Comparison of ENCODE assay signal across 28 cellular contexts in the genomic region with DNA sequence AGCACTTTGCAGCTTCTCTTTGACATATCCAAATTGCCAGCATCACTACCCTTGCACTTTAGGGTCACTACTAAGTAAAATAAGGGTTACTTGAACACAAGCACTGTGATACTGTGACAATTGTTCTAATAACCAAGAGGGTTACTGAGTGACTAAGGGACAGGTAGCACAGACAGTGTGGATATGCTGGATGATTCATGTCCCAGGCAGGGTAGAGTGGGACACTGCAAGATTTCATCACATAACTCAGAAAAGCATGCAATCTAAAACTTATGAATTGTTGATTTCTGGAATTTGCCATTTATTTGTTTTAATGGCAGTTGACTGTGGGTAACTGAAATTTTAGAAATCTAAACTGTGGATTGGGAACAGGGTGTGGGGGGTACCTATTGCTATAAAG.
DNase-seq lines count a peak whose midpoint lies in the region; TF ChIP-seq lines count a peak whose summit lies in the region.
"Had no signal": no experiment of that assay in that cellular context is flagged by ENCODE, and none has a peak within 500 bp of the region (broad histone marks: within the 10 kb centered on the region; RNA-seq: fewer than 3 reads in every experiment).

No MANE protein-coding gene starts in this region.

- peaks cover 6% of the 10 kb centered on the region for H3K9me3 Mint-ChIP-seq in activated CD4-positive, alpha-beta memory T cell treated with anti-CD3 and anti-CD28 coated beads, Interleukin-2, amount 10 ng/mL, durations not matched to agents 7 days and 5 days
- H3K9me3 Mint-ChIP-seq: activated CD4-positive, alpha-beta memory T cell treated with anti-CD3 and anti-CD28 coated beads for 36 hours; GM23338 had no signal

- H3K4me2 ChIP-seq in mesendoderm (ENCODE audit: low read length) = no peak overlapping the region
- H3K4me2 ChIP-seq: GM23338 had no signal

- POLR2A ChIA-PET in activated CD4-positive, alpha-beta memory T cell treated with anti-CD3 and anti-CD28 coated beads, Interleukin-2, amount 10 ng/mL, durations not matched to agents 7 days and 5 days (lab: Charles Lee) = no interaction called here

- no peak overlapping the region for H3K56ac ChIP-seq in mesendoderm (ENCODE audit: low read length)

- intact Hi-C loops in tibial artery (cut with DNase I; ENCODE audit: low total_unique reads) = no loop called here

- no peak overlapping the region for H3K18ac ChIP-seq in mesendoderm (ENCODE audit: low read length)

- H2BK15ac ChIP-seq in mesendoderm (replicated peaks; ENCODE audit: low read depth) = no peak overlapping the region

- no peak overlapping the region for H3K4ac ChIP-seq in mesendoderm (ENCODE audit: low read depth, low read length)

- no peaks in the 10 kb centered on the region for H3K79me1 ChIP-seq in mesendoderm (ENCODE audit: low read length)

- no peak overlapping the region for H3K23ac ChIP-seq in mesendoderm (ENCODE audit: low read length)

- no peaks in the 10 kb centered on the region for H3K27me3 ChIP-seq in mesendoderm (ENCODE audit: insufficient read depth, low read length, poor library complexity)
- no peaks in the 10 kb centered on the region for H3K27me3 ChIP-seq in tibial artery
- H3K27me3 ChIP-seq: heart left ventricle, pancreas, SJSA1, spleen, upper lobe of right lung had no signal

- H3K4me1 ChIP-seq in mesendoderm (ENCODE audit: control insufficient read depth, low read depth, low read length) (peaks cover 6% of the 10 kb centered on the region), tibial artery (peaks cover 0 to 7% (median 0%) of the 10 kb centered on the region in 4 donors)
- H3K4me1 ChIP-seq: SJSA1, spleen had no signal

- no peak overlapping the region for H3K27ac Mint-ChIP-seq in activated CD4-positive, alpha-beta memory T cell treated with anti-CD3 and anti-CD28 coated beads, Interleukin-2, amount 10 ng/mL, durations not matched to agents 7 days and 5 days
- H3K27ac Mint-ChIP-seq: activated CD4-positive, alpha-beta memory T cell treated with anti-CD3 and anti-CD28 coated beads for 36 hours had no signal

- no peak overlapping the region for H2BK5ac ChIP-seq in mesendoderm (ENCODE audit: low read length)

- H2BK120ac ChIP-seq in mesendoderm (ENCODE audit: low read depth, low read length) = peak overlapping the region; percentile 54

- no peak overlapping the region for H3K9ac ChIP-seq in mesendoderm (ENCODE audit: low read length)

- no peaks in the 10 kb centered on the region for H3K9me3 ChIP-seq in tibial artery
- H3K9me3 ChIP-seq: pancreas, SJSA1, upper lobe of right lung had no signal

- no peak overlapping the region for H3K4me3 Mint-ChIP-seq in activated CD4-positive, alpha-beta memory T cell treated with anti-CD3 and anti-CD28 coated beads, Interleukin-2, amount 10 ng/mL, durations not matched to agents 7 days and 5 days
- H3K4me3 Mint-ChIP-seq: activated CD4-positive, alpha-beta memory T cell treated with anti-CD3 and anti-CD28 coated beads for 36 hours; central memory CD8-positive, alpha-beta T cell; GM23338 had no signal

- no peaks in the 10 kb centered on the region for H3K36me3 Mint-ChIP-seq in activated CD4-positive, alpha-beta memory T cell treated with anti-CD3 and anti-CD28 coated beads, Interleukin-2, amount 10 ng/mL, durations not matched to agents 7 days and 5 days (ENCODE audit: low read depth)
- H3K36me3 Mint-ChIP-seq: activated CD4-positive, alpha-beta memory T cell treated with anti-CD3 and anti-CD28 coated beads for 36 hours had no signal

- H3K36me3 ChIP-seq in mesendoderm (ENCODE audit: control insufficient read depth, insufficient read depth, low read length) (no peaks in the 10 kb centered on the region), tibial artery (no peaks in the 10 kb centered on the region)
- H3K36me3 ChIP-seq: heart left ventricle, pancreas, SJSA1, spleen, upper lobe of right lung had no signal

- H3K27me3 Mint-ChIP-seq in activated CD4-positive, alpha-beta memory T cell treated with anti-CD3 and anti-CD28 coated beads, Interleukin-2, amount 10 ng/mL, durations not matched to agents 7 days and 5 days = peaks cover 3% of the 10 kb centered on the region
- H3K27me3 Mint-ChIP-seq: activated CD4-positive, alpha-beta memory T cell treated with anti-CD3 and anti-CD28 coated beads for 36 hours; central memory CD8-positive, alpha-beta T cell had no signal

- no peak overlapping the region for H4K5ac ChIP-seq in mesendoderm (ENCODE audit: low read length)

- H4K8ac ChIP-seq in mesendoderm (ENCODE audit: low read depth, low read length) = no peak overlapping the region

- DNase-seq in EL (peak; percentile 41), M059J (ENCODE audit: low read depth) (peak; percentile 55), epithelial cell of esophagus (ENCODE audit: low read depth) (peak; percentile 62), mesendoderm (no peak), anterior cingulate cortex (lab: John Stamatoyannopoulos, UW) (no peak), tibial artery (no peak), MV-4-11 (lab: John Stamatoyannopoulos, UW) (no peak)
- no peak for DNase-seq in activated CD4-positive, alpha-beta memory T cell treated with anti-CD3 and anti-CD28 coated beads, Interleukin-2, amount 10 ng/mL, durations not matched to agents 7 days and 5 days
- DNase-seq: activated CD4-positive, alpha-beta memory T cell treated with anti-CD3 and anti-CD28 coated beads for 36 hours; activated CD8-positive, alpha-beta memory T cell treated with anti-CD3 and anti-CD28 coated beads, Interleukin-2, amount 50 U/mL, for 48 hours; activated naive CD4-positive, alpha-beta T cell treated with anti-CD3 and anti-CD28 coated beads, Interleukin-2, amount 50 U/mL, for 16 hours; aorta; DND-41; heart left ventricle; left cardiac atrium; NCI-H2029; NCI-H526; NK-92 treated with Interleukin-12 subunit alpha and Interleukin-12 subunit beta, amount 100 ng/mL, for 24 hours; pancreas; right cardiac atrium; spleen; stimulated activated CD4-positive, alpha-beta T cell treated with anti-CD3 and anti-CD28 coated beads, Interleukin-4, amount 100 ng/mL, for 1 hour; substantia nigra; upper lobe of right lung had no signal

- no peak for TF ChIP-seq CTCF in epithelial cell of esophagus (IDR thresholded peaks at IDR 0.05; ENCODE audit: insufficient read depth, low read depth, low read length, missing control alignments)
- TF ChIP-seq CTCF in tibial artery (IDR thresholded peaks at IDR 0.05) = no peak

- H3K4me1 Mint-ChIP-seq in activated CD4-positive, alpha-beta memory T cell treated with anti-CD3 and anti-CD28 coated beads, Interleukin-2, amount 10 ng/mL, durations not matched to agents 7 days and 5 days = no peaks in the 10 kb centered on the region
- H3K4me1 Mint-ChIP-seq: central memory CD8-positive, alpha-beta T cell had no signal

- H3K4me3 ChIP-seq in epithelial cell of esophagus (ENCODE audit: low read length) (no peak overlapping the region), mesendoderm (ENCODE audit: low read length) (no peak overlapping the region), tibial artery (no peak overlapping the region)
- H3K4me3 ChIP-seq: GM23338, heart left ventricle, pancreas, SJSA1, spleen, upper lobe of right lung had no signal

- no peak overlapping the region for H3K27ac ChIP-seq in mesendoderm (ENCODE audit: low read depth, low read length)
- H3K27ac ChIP-seq in tibial artery = no peak overlapping the region
- H3K27ac ChIP-seq: C4-2B, heart left ventricle, SJSA1, spleen, upper lobe of right lung had no signal

- CTCF ChIA-PET in activated CD4-positive, alpha-beta memory T cell treated with anti-CD3 and anti-CD28 coated beads, Interleukin-2, amount 10 ng/mL, durations not matched to agents 7 days and 5 days (lab: Charles Lee) = no interaction called here

- no peaks in the 10 kb centered on the region for H3K79me2 ChIP-seq in mesendoderm (ENCODE audit: control insufficient read depth, insufficient read depth, low read length)

- no peak overlapping the region for H2AK5ac ChIP-seq in mesendoderm (ENCODE audit: low read length)

Comparison
In these comparisons a context has a peak if more than half of its experiments do, and no peak if none do; other contexts are left out.
1. DNase-seq: peak in EL (single experiment), M059J (single experiment) and epithelial cell of esophagus (single experiment); none in mesendoderm (single experiment), anterior cingulate cortex (0 of 58), activated CD4-positive, alpha-beta memory T cell treated with anti-CD3 and anti-CD28 coated beads, Interleukin-2, amount 10 ng/mL, durations not matched to agents 7 days and 5 days (single experiment), tibial artery (0 of 2) and MV-4-11 (single experiment).